ENCODE assay signal across 8 cellular contexts in genomic region chr6:33417903-33418689, GRCh38. TPM values are rescaled to one million over a fixed set of nuclear protein-coding genes. Genes with fewer than 3 reads are reported as not detected.
DNase-seq lines count a peak whose midpoint lies in the region; ATAC-seq and TF ChIP-seq lines count a peak whose summit lies in the region.

A gene with protein sequence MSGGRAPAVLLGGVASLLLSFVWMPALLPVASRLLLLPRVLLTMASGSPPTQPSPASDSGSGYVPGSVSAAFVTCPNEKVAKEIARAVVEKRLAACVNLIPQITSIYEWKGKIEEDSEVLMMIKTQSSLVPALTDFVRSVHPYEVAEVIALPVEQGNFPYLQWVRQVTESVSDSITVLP (minus strand): TSS chr6:33418107. CDS start chr6:33418000, 107 bp downstream.

- DNase-seq in ELF-1 (ENCODE audit: low read depth, low spot score) (peak; percentile 100), H4 (ENCODE audit: low spot score) (peak; percentile 100), LoVo (ENCODE audit: low spot score) (peak; percentile 98), fibroblast of pulmonary artery (ENCODE audit: low read depth) (peak; percentile 100)
- DNase-seq in activated effector memory CD4-positive, alpha-beta T cell treated with Interleukin-2 at 50 U/mL for 16 hours: peak; percentile 98
- peak; percentile 98 to 100 for DNase-seq in stimulated activated naive CD8-positive, alpha-beta T cell treated with anti-CD3 and anti-CD28 coated beads, Interleukin-15, amount 100 ng/mL, for 72 hours

- H3K27ac Mint-ChIP-seq in nephron: peak within 1 kb of the TSS; percentile 100
- peak within 1 kb of the TSS; percentile 97 to 99 for H3K27ac Mint-ChIP-seq in stimulated activated naive CD8-positive, alpha-beta T cell treated with anti-CD3 and anti-CD28 coated beads, Interleukin-15, amount 100 ng/mL, for 72 hours

- H3K27me3 Mint-ChIP-seq in nephron (ENCODE audit: low read depth): no peaks in the 10 kb centered on the region
- H3K27me3 Mint-ChIP-seq in stimulated activated naive CD8-positive, alpha-beta T cell treated with anti-CD3 and anti-CD28 coated beads, Interleukin-15, amount 100 ng/mL, for 72 hours: no peaks in the 10 kb centered on the region

- peaks cover 58% of the 10 kb centered on the region for H3K4me1 Mint-ChIP-seq in nephron
- peaks cover 68% of the 10 kb centered on the region for H3K4me1 Mint-ChIP-seq in stimulated activated naive CD8-positive, alpha-beta T cell treated with anti-CD3 and anti-CD28 coated beads, Interleukin-15, amount 100 ng/mL, for 72 hours

- peak; percentile 85 for ATAC-seq in stimulated activated naive CD8-positive, alpha-beta T cell treated with anti-CD3 and anti-CD28 coated beads, Interleukin-15, amount 100 ng/mL, for 72 hours

- peak; percentile 92 for TF ChIP-seq POLR2A in Raji (IDR thresholded peaks at IDR 0.05; ENCODE audit: insufficient read depth, low read depth, low read length)

- peak within 1 kb of the TSS; percentile 95 for H3K4me3 ChIP-seq in fibroblast of pulmonary artery (replicated peaks; ENCODE audit: low read depth, low read length)

- peak; percentile 17 for TF ChIP-seq CTCF in fibroblast of pulmonary artery (IDR thresholded peaks at IDR 0.05; ENCODE audit: low read length, missing control alignments)
- TF ChIP-seq CTCF in nephron (IDR thresholded peaks at IDR 0.05; ENCODE audit: unreplicated experiment in 3 of 3): peak in 2 of 3 experiments; percentile 29 to 43

- H3K9me3 Mint-ChIP-seq in nephron: no peaks in the 10 kb centered on the region
- no peaks in the 10 kb centered on the region for H3K9me3 Mint-ChIP-seq in stimulated activated naive CD8-positive, alpha-beta T cell treated with anti-CD3 and anti-CD28 coated beads, Interleukin-15, amount 100 ng/mL, for 72 hours

- peaks cover 32% of the 10 kb centered on the region for H3K36me3 Mint-ChIP-seq in nephron (ENCODE audit: low read depth)

- peak within 1 kb of the TSS; percentile 95 to 98 (median 96) for H3K4me3 Mint-ChIP-seq in nephron
- peak within 1 kb of the TSS; percentile 94 to 96 for H3K4me3 Mint-ChIP-seq in stimulated activated naive CD8-positive, alpha-beta T cell treated with anti-CD3 and anti-CD28 coated beads, Interleukin-15, amount 100 ng/mL, for 72 hours

RNA-seq across cellular contexts. Expression of the gene that starts here (rescaled TPM):
- 183 and 222 TPM in 2 replicates for total RNA-seq in H4 (2014; rRNA removed; shearing (Covaris generic))

Comparison
In these comparisons a context has a peak if more than half of its experiments do, and no peak if none do; other contexts are left out.
1. Peak in every context shown above with its lines: DNase-seq, ATAC-seq and H3K4me3 ChIP-seq.